In genomic region chr9:35103660-35104191, GRCh38 we compare ENCODE assay signal across 8 cellular contexts. TPM values are rescaled to one million over a fixed set of nuclear protein-coding genes. Genes with fewer than 3 reads are reported as not detected.
DNase-seq lines count a peak whose midpoint lies in the region; ATAC-seq and TF ChIP-seq lines count a peak whose summit lies in the region.

No MANE protein-coding gene starts in this region.

- peak overlapping the region; percentile 89 for H2AFZ ChIP-seq in parathyroid adenoma

- CTCF ChIA-PET in Calu3 (lab: Charles Lee), result interaction anchor here (1.8 kb wide), 1 partner anchor 12 kb away, joined by 4 read pairs; the partner anchor contains the start of gene ATOSB

- peaks cover 8% of the 10 kb centered on the region for H3K4me1 Mint-ChIP-seq in Calu3 (ENCODE audit: low read depth, unreplicated experiment)

- no TSS peak for BruUV-seq in Calu3 (replicated peaks; lab: Mats Ljungman, UMichigan)

- peaks cover 3% of the 10 kb centered on the region for H3K79me2 ChIP-seq in parathyroid adenoma

- H3K27me3 Mint-ChIP-seq in Calu3 (ENCODE audit: unreplicated experiment), result no peaks in the 10 kb centered on the region

- DNase-seq in Calu3 (no peak), SJSA1 (ENCODE audit: low read depth in 1 of 2, low spot score in 2 of 2) (no peak), NCI-H524 treated with DMSO at 0.1 percent for 48 hours (lab: John Stamatoyannopoulos, UW) (no peak)

- H3K9me3 ChIP-seq in SJSA1 (replicated peaks), result no peaks in the 10 kb centered on the region
- H3K9me3 ChIP-seq in parathyroid adenoma (ENCODE audit: control insufficient read depth, low read length), result no peaks in the 10 kb centered on the region

- peaks cover 54% of the 10 kb centered on the region for H3K36me3 Mint-ChIP-seq in Calu3 (ENCODE audit: insufficient read depth, unreplicated experiment)

- no peak for TF ChIP-seq CTCF in Calu3 (IDR thresholded peaks at IDR 0.05; ENCODE audit: unreplicated experiment)
- TF ChIP-seq CTCF in parathyroid adenoma (IDR thresholded peaks at IDR 0.05), result no peak

- H3K36me3 ChIP-seq in SJSA1 (peaks cover 9% of the 10 kb centered on the region; the same call in 1 of the 2 replicates), parathyroid adenoma (ENCODE audit: control insufficient read depth, insufficient read depth, low read length) (no peaks in the 10 kb centered on the region)

- peak overlapping the region; percentile 52 for H3K4me3 ChIP-seq in SJSA1
- H3K4me3 ChIP-seq in parathyroid adenoma (ENCODE audit: low read depth, low read length), result peak overlapping the region; percentile 68

- H3K27me3 ChIP-seq in SJSA1 (replicated peaks) (no peaks in the 10 kb centered on the region), parathyroid adenoma (ENCODE audit: control insufficient read depth, insufficient read depth, low read length) (no peaks in the 10 kb centered on the region)

- peak overlapping the region; percentile 85 for H3K4me3 Mint-ChIP-seq in Calu3 (ENCODE audit: low read depth, unreplicated experiment)

- peak overlapping the region; percentile 93 for H3K27ac Mint-ChIP-seq in Calu3 (ENCODE audit: unreplicated experiment)

- H3K9ac ChIP-seq in parathyroid adenoma, result no peak overlapping the region

- H3K4me1 ChIP-seq in SJSA1 (replicated peaks) (peaks cover 9% of the 10 kb centered on the region), parathyroid adenoma (peaks cover 9% of the 10 kb centered on the region)

- intact Hi-C loops in Calu3 (cut with micrococcal nuclease; ENCODE audit: unreplicated experiment), result no loop called here

- H3K4me2 ChIP-seq in parathyroid adenoma (ENCODE audit: low read length), result peak overlapping the region; percentile 74

- peak; percentile 1 for ATAC-seq in esophagus mucosa
- no peak for ATAC-seq in GM21390 (IDR thresholded peaks at IDR 0.05; ENCODE audit: unreplicated experiment)
- no peak for ATAC-seq in GM21423 (IDR thresholded peaks at IDR 0.05; ENCODE audit: unreplicated experiment)
- ATAC-seq in GM18907 (IDR thresholded peaks at IDR 0.05; ENCODE audit: unreplicated experiment), result no peak

- H3K27ac ChIP-seq in SJSA1, result peak overlapping the region; percentile 79
- peak overlapping the region; percentile 84 for H3K27ac ChIP-seq in parathyroid adenoma

- H3K9me3 Mint-ChIP-seq in Calu3 (ENCODE audit: low read depth, unreplicated experiment), result no peaks in the 10 kb centered on the region

RNA-seq across cellular contexts. Expression of gene STOML2, which starts 0.8 kb away (rescaled TPM):
- total RNA-seq in Calu3 (2022), result 97.3 and 103 TPM in 2 replicates
- total RNA-seq in SJSA1 (2014; rRNA removed; shearing (Covaris generic)), result 73.3 and 75.4 TPM in 2 replicates
- total RNA-seq in esophagus mucosa, result 126 TPM

RNA-seq across cellular contexts. Expression of gene PIGO, which starts 7.3 kb away (rescaled TPM):
- total RNA-seq in Calu3 (2022), result 31.9 and 32.0 TPM in 2 replicates
- total RNA-seq in SJSA1 (2014; rRNA removed; shearing (Covaris generic)), result 7.1 and 10.6 TPM in 2 replicates
- 22.8 TPM for total RNA-seq in esophagus mucosa

RNA-seq across cellular contexts. Expression of gene ATOSB, which starts 11.9 kb away (rescaled TPM):
- total RNA-seq in Calu3 (2022) (16.8 and 17.5 TPM in 2 replicates), esophagus mucosa (22.7 TPM)
- total RNA-seq in SJSA1 (2014; rRNA removed; shearing (Covaris generic)), result 3.1 and 5.7 TPM in 2 replicates

RNA-seq across cellular contexts. Expression of gene FANCG, which starts 24.0 kb away (rescaled TPM):
- total RNA-seq in Calu3 (2022), result 38.8 and 46.2 TPM in 2 replicates
- 22.8 and 26.1 TPM in 2 replicates for total RNA-seq in SJSA1 (2014; rRNA removed; shearing (Covaris generic))
- 22.0 TPM for total RNA-seq in esophagus mucosa

RNA-seq across cellular contexts. Expression of gene VCP, which starts 31.3 kb away (rescaled TPM):
- 205 and 208 TPM in 2 replicates for total RNA-seq in Calu3 (2022)
- 206 and 209 TPM in 2 replicates for total RNA-seq in SJSA1 (2014; rRNA removed; shearing (Covaris generic))
- 158 TPM for total RNA-seq in esophagus mucosa
